19 cellular contexts compared by ENCODE assay signal in genomic region chrX:79159800-79160199, GRCh38. TPM values are rescaled to one million over a fixed set of nuclear protein-coding genes. Genes with fewer than 3 reads are reported as not detected.
DNase-seq lines count a peak whose midpoint lies in the region; ATAC-seq and TF ChIP-seq lines count a peak whose summit lies in the region.
"Had no signal": no experiment of that assay in that cellular context is flagged by ENCODE, and none has a peak within 500 bp of the region (broad histone marks: within the 10 kb centered on the region; RNA-seq: fewer than 3 reads in every experiment).

No MANE protein-coding gene starts in this region.

- peak overlapping the region; percentile 9 for H3K27ac ChIP-seq in CD4-positive, alpha-beta memory T cell (ENCODE audit: low read depth, low read length)
- H3K27ac ChIP-seq in effector memory CD4-positive, alpha-beta T cell (ENCODE audit: insufficient read depth, low read length, poor library complexity, severe bottlenecking) = peak overlapping the region; percentile 43
- H3K27ac ChIP-seq: BLaER1, psoas muscle had no signal

- H3K9me3 ChIP-seq in CD4-positive, alpha-beta memory T cell (ENCODE audit: control insufficient read depth in 1 of 2, low read length in 2 of 2) = no peaks in the 10 kb centered on the region
- H3K9me3 ChIP-seq in effector memory CD4-positive, alpha-beta T cell (ENCODE audit: control insufficient read depth, low read length) = no peaks in the 10 kb centered on the region
- H3K9me3 ChIP-seq: BLaER1, heart right ventricle, MG63, psoas muscle had no signal

- ATAC-seq in GM18519 (IDR thresholded peaks at IDR 0.05; ENCODE audit: low FRiP score, unreplicated experiment) (peak; percentile 66), Right ventricle myocardium superior (ENCODE audit: poor library complexity) (no peak)
- ATAC-seq: heart right ventricle, psoas muscle had no signal

- peaks cover 42 to 87% (median 63%) of the 10 kb centered on the region in 4 donors for H3K4me1 Mint-ChIP-seq in CD4-positive, alpha-beta memory T cell
- H3K4me1 Mint-ChIP-seq in T-helper 1 cell treated with Interleukin-12 subunit alpha and Interleukin-12 subunit beta and Interleukin-4 antibody, amounts not matched to agents 30 μg/mL and 1 μg/mL, for 36 hours (ENCODE audit: low read depth) = peaks cover 59% of the 10 kb centered on the region
- H3K4me1 Mint-ChIP-seq: neural crest cell had no signal

- intact Hi-C loops in CD4-positive, alpha-beta memory T cell (cut with micrococcal nuclease) = loop anchor here (5.0 kb wide), 4 partner anchors 108 to 253 kb away; partner anchors contain the start of genes ITM2A and P2RY10
- intact Hi-C loops in lower leg skin (cut with DNase I; ENCODE audit: low total_unique reads) (no loop called here), Right ventricle myocardium superior (cut with DNase I) (no loop called here)

- H3K4me3 Mint-ChIP-seq in CD4-positive, alpha-beta memory T cell = peak overlapping the region in 5 of 8 donors; percentile 11 to 48 (median 26)
- H3K4me3 Mint-ChIP-seq in T-helper 1 cell treated with Interleukin-12 subunit alpha and Interleukin-12 subunit beta and Interleukin-4 antibody, amounts not matched to agents 30 μg/mL and 1 μg/mL, for 36 hours = no peak overlapping the region
- H3K4me3 Mint-ChIP-seq: neural crest cell had no signal

- no peak for TF ChIP-seq POLR2A in lower leg skin (IDR thresholded peaks at IDR 0.05)

- no peak for TF ChIP-seq CTCF in lower leg skin (IDR thresholded peaks at IDR 0.05)

- H3K36me3 ChIP-seq in CD4-positive, alpha-beta memory T cell (ENCODE audit: insufficient read depth, low read length) = peaks cover 3% of the 10 kb centered on the region
- H3K36me3 ChIP-seq in effector memory CD4-positive, alpha-beta T cell (ENCODE audit: control insufficient read depth, insufficient read depth, low read length) = no peaks in the 10 kb centered on the region
- H3K36me3 ChIP-seq: BLaER1, heart right ventricle, MG63 had no signal

- peaks cover 92% of the 10 kb centered on the region for H3K4me1 ChIP-seq in CD4-positive, alpha-beta memory T cell (ENCODE audit: insufficient read depth, low read length)
- H3K4me1 ChIP-seq in effector memory CD4-positive, alpha-beta T cell (ENCODE audit: control insufficient read depth, insufficient read depth, low read length, poor library complexity, severe bottlenecking) = peaks cover 14% of the 10 kb centered on the region
- H3K4me1 ChIP-seq: psoas muscle had no signal

- POLR2A ChIA-PET in CD4-positive, alpha-beta memory T cell (lab: Charles Lee; ENCODE audit: partially characterized antibody) = interaction anchor here (0.7 to 4.0 kb wide), 7 partner anchors 9 to 111 kb away, joined by 3 to 46 read pairs (median 3); partner anchors contain the start of gene GPR174

- no peak overlapping the region for H3K4me3 ChIP-seq in CD4-positive, alpha-beta memory T cell (ENCODE audit: low read length in 2 of 2)
- H3K4me3 ChIP-seq in effector memory CD4-positive, alpha-beta T cell (ENCODE audit: insufficient read depth, low read depth, low read length, poor library complexity, severe bottlenecking) = no peak overlapping the region
- no peak overlapping the region for H3K4me3 ChIP-seq in lower leg skin (ENCODE audit: low read depth, poor library complexity, severe bottlenecking)
- H3K4me3 ChIP-seq: BLaER1, heart right ventricle, MG63, psoas muscle had no signal

- peaks cover 31 to 57% of the 10 kb centered on the region in 2 donors for H3K36me3 Mint-ChIP-seq in CD4-positive, alpha-beta memory T cell
- peaks cover 40% of the 10 kb centered on the region for H3K36me3 Mint-ChIP-seq in T-helper 1 cell treated with Interleukin-12 subunit alpha and Interleukin-12 subunit beta and Interleukin-4 antibody, amounts not matched to agents 30 μg/mL and 1 μg/mL, for 36 hours (ENCODE audit: low read depth)

- DNase-seq in CD4-positive, alpha-beta memory T cell = no peak
- DNase-seq in effector memory CD4-positive, alpha-beta T cell = no peak
- DNase-seq in lower leg skin (ENCODE audit: low spot score in 2 of 2) (no peak), Right ventricle myocardium superior (no peak), DMS 273 treated with DMSO at 0.1 percent for 48 hours (lab: John Stamatoyannopoulos, UW) (no peak)
- DNase-seq: heart right ventricle; kidney; MG63; NCI-H187; NCI-H446; NK-92 treated with Interleukin-12 subunit alpha and Interleukin-12 subunit beta, amount 100 ng/mL, for 24 hours; psoas muscle; SW 1271; trophoblast cell had no signal

- no peaks in the 10 kb centered on the region for H3K27me3 ChIP-seq in CD4-positive, alpha-beta memory T cell (ENCODE audit: insufficient read depth, low read length)
- no peaks in the 10 kb centered on the region for H3K27me3 ChIP-seq in effector memory CD4-positive, alpha-beta T cell (replicated peaks; ENCODE audit: control insufficient read depth, insufficient read depth, low read length, poor library complexity, severe bottlenecking)
- H3K27me3 ChIP-seq: heart right ventricle, MG63 had no signal

- no peaks in the 10 kb centered on the region for H3K27me3 Mint-ChIP-seq in CD4-positive, alpha-beta memory T cell
- no peaks in the 10 kb centered on the region for H3K27me3 Mint-ChIP-seq in T-helper 1 cell treated with Interleukin-12 subunit alpha and Interleukin-12 subunit beta and Interleukin-4 antibody, amounts not matched to agents 30 μg/mL and 1 μg/mL, for 36 hours (ENCODE audit: low read depth)

- CTCF ChIA-PET in CD4-positive, alpha-beta memory T cell (lab: Charles Lee; ENCODE audit: partially characterized antibody) = no interaction called here

- peak overlapping the region; percentile 54 to 97 (median 78) for H3K27ac Mint-ChIP-seq in CD4-positive, alpha-beta memory T cell
- H3K27ac Mint-ChIP-seq in T-helper 1 cell treated with Interleukin-12 subunit alpha and Interleukin-12 subunit beta and Interleukin-4 antibody, amounts not matched to agents 30 μg/mL and 1 μg/mL, for 36 hours = peak overlapping the region; percentile 55

- no peaks in the 10 kb centered on the region for H3K9me3 Mint-ChIP-seq in CD4-positive, alpha-beta memory T cell
- H3K9me3 Mint-ChIP-seq in T-helper 1 cell treated with Interleukin-12 subunit alpha and Interleukin-12 subunit beta and Interleukin-4 antibody, amounts not matched to agents 30 μg/mL and 1 μg/mL, for 36 hours = no peaks in the 10 kb centered on the region

RNA-seq across cellular contexts. Expression of gene GPR174, which starts 15.3 kb away (rescaled TPM):
- 10 to 100 TPM; 89.0 to 89.6 TPM for total RNA-seq in CD4-positive, alpha-beta memory T cell
- 1 to 10 TPM; 8.4 to 9.7 TPM for polyA plus RNA-seq in CD4-positive, alpha-beta memory T cell
- under 1 TPM in 3 of 4 donors, not detected in 1; 0.20 to 0.52 (median 0.30) TPM for total RNA-seq in lower leg skin
- 0.11 TPM for total RNA-seq in Right ventricle myocardium superior
- total RNA-seq: astrocyte, neural crest cell had no signal

Comparison
In these comparisons a context has a peak if more than half of its experiments do, and no peak if none do; other contexts are left out.
1. RNA of gene GPR174, which starts 15.3 kb away (total RNA-seq): 89.0 to 89.6 TPM in CD4-positive, alpha-beta memory T cell; 0.20 to 0.52 TPM in lower leg skin and 0.11 TPM in Right ventricle myocardium superior (single experiment); every median in the first group is over 10 times any median in the second.